Comparison of ENCODE assay signal across 8 cellular contexts in genomic region chr1:29180497-29181412, GRCh38. TPM values are rescaled to one million over a fixed set of nuclear protein-coding genes. Genes with fewer than 3 reads are reported as not detected.
DNase-seq lines count a peak whose midpoint lies in the region; ATAC-seq, FAIRE-seq and TF ChIP-seq lines count a peak whose summit lies in the region.

No MANE protein-coding gene starts in this region.

- ATAC-seq in CD8-positive, alpha-beta T cell: no peak
- peak in 1 of 2 donors; percentile 0 for ATAC-seq in natural killer cell treated with Interleukin-12 subunit alpha and Interleukin-12 subunit beta and Interleukin-15 and Interleukin-18, amount 100 ng/mL, for 72 hours
- no peak for ATAC-seq in HG02981 (IDR thresholded peaks at IDR 0.05; ENCODE audit: unreplicated experiment)
- no peak for ATAC-seq in HG03095 (IDR thresholded peaks at IDR 0.05; ENCODE audit: unreplicated experiment)

- peak in 1 of 7 experiments; percentile 21 for DNase-seq in CD8-positive, alpha-beta T cell
- DNase-seq in HFF-Myc (ENCODE audit: extremely low read depth, low read depth): no peak
- no peak for DNase-seq in T-helper 2 cell treated with Interferon-gamma antibody and Interleukin-4, amounts not matched to agents 5 μg/mL and 100 μg/mL, for 36 hours (ENCODE audit: low spot score)
- DNase-seq in endothelial cell (ENCODE audit: low spot score): no peak
- no peak for DNase-seq in natural killer cell treated with Interleukin-12 subunit alpha and Interleukin-12 subunit beta and Interleukin-15 and Interleukin-18, amount 100 ng/mL, for 72 hours (ENCODE audit: low spot score)
- no peak for DNase-seq in HTR-8/SVneo (ENCODE audit: insufficient read length, low spot score)

- FAIRE-seq in HTR-8/SVneo (lab: Jason Lieb, UNC): no peak

- no peaks in the 10 kb centered on the region for H3K27me3 Mint-ChIP-seq in CD8-positive, alpha-beta T cell (ENCODE audit: low read depth)
- H3K27me3 Mint-ChIP-seq in T-helper 2 cell treated with Interferon-gamma antibody and Interleukin-4, amounts not matched to agents 5 μg/mL and 100 μg/mL, for 36 hours (ENCODE audit: low read depth): no peaks in the 10 kb centered on the region
- peaks cover 8% of the 10 kb centered on the region for H3K27me3 Mint-ChIP-seq in endothelial cell (ENCODE audit: unreplicated experiment)
- H3K27me3 Mint-ChIP-seq in natural killer cell treated with Interleukin-12 subunit alpha and Interleukin-12 subunit beta and Interleukin-15 and Interleukin-18, amount 100 ng/mL, for 72 hours: no peaks in the 10 kb centered on the region

- peaks cover 41% of the 10 kb centered on the region for H3K4me1 ChIP-seq in CD8-positive, alpha-beta T cell (ENCODE audit: insufficient read depth, low read length)

- POLR2A ChIA-PET in CD8-positive, alpha-beta T cell (lab: Charles Lee): interaction anchor here (0.6 to 2.6 kb wide), 19 partner anchors 10 to 1408 kb away, joined by 3 to 19 read pairs (median 7); partner anchors contain the start of genes EPB41, GMEB1, MECR and RNU11

- H3K27ac Mint-ChIP-seq in CD8-positive, alpha-beta T cell: peak overlapping the region; percentile 94
- peak overlapping the region; percentile 97 for H3K27ac Mint-ChIP-seq in T-helper 2 cell treated with Interferon-gamma antibody and Interleukin-4, amounts not matched to agents 5 μg/mL and 100 μg/mL, for 36 hours
- H3K27ac Mint-ChIP-seq in endothelial cell (ENCODE audit: unreplicated experiment): peak overlapping the region; percentile 91
- peak overlapping the region; percentile 86 to 92 for H3K27ac Mint-ChIP-seq in natural killer cell treated with Interleukin-12 subunit alpha and Interleukin-12 subunit beta and Interleukin-15 and Interleukin-18, amount 100 ng/mL, for 72 hours

- CTCF ChIA-PET in CD8-positive, alpha-beta T cell (lab: Charles Lee): interaction anchor here (1.1 to 4.4 kb wide), 7 partner anchors 9 to 405 kb away, joined by 3 to 33 read pairs (median 4); no protein-coding TSS in a partner anchor

- peak overlapping the region; percentile 89 for H3K4me3 ChIP-seq in CD8-positive, alpha-beta T cell (ENCODE audit: low read depth, low read length)
- peak overlapping the region; percentile 83 for H3K4me3 ChIP-seq in HFF-Myc (replicated peaks; ENCODE audit: low read depth, low read length)

- no peak for TF ChIP-seq CTCF in CD8-positive, alpha-beta T cell (IDR thresholded peaks at IDR 0.05)
- no peak for TF ChIP-seq CTCF in HFF-Myc (IDR thresholded peaks at IDR 0.05; ENCODE audit: low read depth, low read length, missing control alignments)
- TF ChIP-seq CTCF in endothelial cell (IDR thresholded peaks at IDR 0.05; ENCODE audit: unreplicated experiment): no peak

- H3K36me3 Mint-ChIP-seq in CD8-positive, alpha-beta T cell: peaks cover 33% of the 10 kb centered on the region
- peaks cover 33% of the 10 kb centered on the region for H3K36me3 Mint-ChIP-seq in T-helper 2 cell treated with Interferon-gamma antibody and Interleukin-4, amounts not matched to agents 5 μg/mL and 100 μg/mL, for 36 hours (ENCODE audit: low read depth)
- peaks cover 20% of the 10 kb centered on the region for H3K36me3 Mint-ChIP-seq in endothelial cell (ENCODE audit: low read depth, unreplicated experiment)
- peaks cover 22% of the 10 kb centered on the region for H3K36me3 Mint-ChIP-seq in natural killer cell treated with Interleukin-12 subunit alpha and Interleukin-12 subunit beta and Interleukin-15 and Interleukin-18, amount 100 ng/mL, for 72 hours

- peak overlapping the region; percentile 94 for H3K4me3 Mint-ChIP-seq in CD8-positive, alpha-beta T cell
- H3K4me3 Mint-ChIP-seq in T-helper 2 cell treated with Interferon-gamma antibody and Interleukin-4, amounts not matched to agents 5 μg/mL and 100 μg/mL, for 36 hours: peak overlapping the region; percentile 98
- H3K4me3 Mint-ChIP-seq in endothelial cell (ENCODE audit: unreplicated experiment): peak overlapping the region; percentile 97
- peak overlapping the region; percentile 98 for H3K4me3 Mint-ChIP-seq in natural killer cell treated with Interleukin-12 subunit alpha and Interleukin-12 subunit beta and Interleukin-15 and Interleukin-18, amount 100 ng/mL, for 72 hours

- peaks cover 55% of the 10 kb centered on the region for H3K4me1 Mint-ChIP-seq in CD8-positive, alpha-beta T cell (ENCODE audit: low read depth)
- peaks cover 45% of the 10 kb centered on the region for H3K4me1 Mint-ChIP-seq in T-helper 2 cell treated with Interferon-gamma antibody and Interleukin-4, amounts not matched to agents 5 μg/mL and 100 μg/mL, for 36 hours (ENCODE audit: low read depth)
- H3K4me1 Mint-ChIP-seq in endothelial cell (ENCODE audit: unreplicated experiment): peaks cover 30% of the 10 kb centered on the region
- H3K4me1 Mint-ChIP-seq in natural killer cell treated with Interleukin-12 subunit alpha and Interleukin-12 subunit beta and Interleukin-15 and Interleukin-18, amount 100 ng/mL, for 72 hours (ENCODE audit: low read depth in 2 of 2): peaks cover 48 to 60% of the 10 kb centered on the region in 2 donors

- intact Hi-C loops in CD8-positive, alpha-beta T cell (cut with DNase I, micrococcal nuclease): loop anchor here (1.0 to 5.0 kb wide), 10 partner anchors 50 to 852 kb away; partner anchors contain the start of genes RCC1 (in 2 of the 2), YTHDF2 (in 2 of the 2), GMEB1 (in 1 of the 2) and MECR (in 1 of the 2)

- no peaks in the 10 kb centered on the region for H3K27me3 ChIP-seq in CD8-positive, alpha-beta T cell (ENCODE audit: insufficient read depth, low read length)

- H3K27ac ChIP-seq in CD8-positive, alpha-beta T cell (ENCODE audit: low read depth, low read length): peak overlapping the region; percentile 94

- H3K9me3 Mint-ChIP-seq in CD8-positive, alpha-beta T cell: no peaks in the 10 kb centered on the region
- no peaks in the 10 kb centered on the region for H3K9me3 Mint-ChIP-seq in T-helper 2 cell treated with Interferon-gamma antibody and Interleukin-4, amounts not matched to agents 5 μg/mL and 100 μg/mL, for 36 hours
- H3K9me3 Mint-ChIP-seq in endothelial cell (ENCODE audit: unreplicated experiment): no peaks in the 10 kb centered on the region
- H3K9me3 Mint-ChIP-seq in natural killer cell treated with Interleukin-12 subunit alpha and Interleukin-12 subunit beta and Interleukin-15 and Interleukin-18, amount 100 ng/mL, for 72 hours: no peaks in the 10 kb centered on the region

- H3K9me3 ChIP-seq in CD8-positive, alpha-beta T cell (ENCODE audit: low read length): no peaks in the 10 kb centered on the region

- H3K36me3 ChIP-seq in CD8-positive, alpha-beta T cell (ENCODE audit: insufficient read depth, low read length): peaks cover 4% of the 10 kb centered on the region

RNA-seq across cellular contexts. Expression of gene SRSF4, which starts 0.9 kb away (rescaled TPM):
- total RNA-seq in CD8-positive, alpha-beta T cell: 10 to 100 TPM; 83.6 to 92.2 TPM
- total RNA-seq in endothelial cell (ENCODE audit: unreplicated experiment): 68.6 TPM
- 100 to 1,000 TPM; 127 to 145 TPM for total RNA-seq in natural killer cell treated with Interleukin-12 subunit alpha and Interleukin-12 subunit beta and Interleukin-15 and Interleukin-18, amount 100 ng/mL, for 72 hours

RNA-seq across cellular contexts. Expression of gene MECR, which starts 50.0 kb away (rescaled TPM):
- 1 to 10 TPM; 5.5 to 8.0 TPM for total RNA-seq in CD8-positive, alpha-beta T cell
- 20.2 TPM for total RNA-seq in endothelial cell (ENCODE audit: unreplicated experiment)
- total RNA-seq in natural killer cell treated with Interleukin-12 subunit alpha and Interleukin-12 subunit beta and Interleukin-15 and Interleukin-18, amount 100 ng/mL, for 72 hours: 10 to 100 TPM; 21.2 to 36.2 TPM

RNA-seq across cellular contexts. Expression of gene PTPRU, which starts 55.6 kb away (rescaled TPM):
- under 1 TPM in 1 of 2 experiments, not detected in 1; 0.25 TPM for total RNA-seq in CD8-positive, alpha-beta T cell
- total RNA-seq in endothelial cell (ENCODE audit: unreplicated experiment): 19.0 TPM
- total RNA-seq in natural killer cell treated with Interleukin-12 subunit alpha and Interleukin-12 subunit beta and Interleukin-15 and Interleukin-18, amount 100 ng/mL, for 72 hours: 1 to 10 TPM; 1.3 to 1.4 TPM

RNA-seq across cellular contexts. Expression of gene TMEM200B, which starts 57.1 kb away (rescaled TPM):
- total RNA-seq in CD8-positive, alpha-beta T cell: not detected
- 0.95 TPM for total RNA-seq in endothelial cell (ENCODE audit: unreplicated experiment)
- total RNA-seq in natural killer cell treated with Interleukin-12 subunit alpha and Interleukin-12 subunit beta and Interleukin-15 and Interleukin-18, amount 100 ng/mL, for 72 hours: not detected
